Comparison of ENCODE assay signal across 27 cellular contexts in the genomic region with DNA sequence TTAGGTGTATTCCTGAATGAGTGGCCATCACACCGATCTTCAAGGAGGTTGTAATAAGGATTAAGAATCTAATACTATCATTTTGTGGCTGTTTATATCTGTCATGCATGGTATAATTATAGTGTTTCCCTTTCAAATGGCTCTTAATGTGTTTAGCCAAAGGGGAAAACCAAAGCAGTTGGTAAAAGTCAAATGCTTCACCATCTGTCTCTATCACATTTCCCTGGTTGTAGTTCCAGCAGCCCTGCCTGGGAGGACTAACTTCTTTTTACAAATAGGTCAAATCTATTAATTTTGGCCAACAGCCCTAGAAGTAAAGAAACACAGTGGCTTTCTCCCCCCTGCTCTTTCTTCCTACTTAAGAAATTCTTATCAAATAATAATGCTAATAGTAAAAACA. TPM values are rescaled to one million over a fixed set of nuclear protein-coding genes. Genes with fewer than 3 reads are reported as not detected.
"Had no signal": no experiment of that assay in that cellular context is flagged by ENCODE, and none has a peak within 500 bp of the region (broad histone marks: within the 10 kb centered on the region; RNA-seq: fewer than 3 reads in every experiment).

No MANE protein-coding gene starts in this region.

- H3K9me3 ChIP-seq: colonic mucosa, esophagus squamous epithelium, gastroesophageal sphincter, right atrium auricular region, tibial artery had no signal

- H3K4me3 ChIP-seq: colonic mucosa, dorsolateral prefrontal cortex, esophagus squamous epithelium, gastroesophageal sphincter, right atrium auricular region, tibial artery had no signal

- H3K27me3 ChIP-seq: colonic mucosa, esophagus squamous epithelium, gastroesophageal sphincter, right atrium auricular region, tibial artery had no signal

- H3K4me1 ChIP-seq: colonic mucosa, right atrium auricular region had no signal

- ATAC-seq: effector memory CD8-positive, alpha-beta T cell; gastroesophageal sphincter; left ventricle myocardium superior; natural killer cell; stimulated activated effector memory CD8-positive, alpha-beta T cell treated with anti-CD3 and anti-CD28 coated beads, Interleukin-12 subunit alpha, Interleukin-12 subunit beta, amount 100 ng/mL, for 72 hours; stimulated activated naive CD8-positive, alpha-beta T cell treated with anti-CD3 and anti-CD28 coated beads, Interleukin-15, amount 100 ng/mL, for 72 hours; WTC11 had no signal

- DNase-seq: activated CD8-positive, alpha-beta memory T cell treated with anti-CD3 and anti-CD28 coated beads for 24 hours; activated CD8-positive, alpha-beta memory T cell treated with anti-CD3 and anti-CD28 coated beads, Interleukin-2, amount 50 U/mL, for 4 hours; activated naive CD4-positive, alpha-beta T cell; activated naive CD8-positive, alpha-beta T cell treated with anti-CD3 and anti-CD28 coated beads for 36 hours; activated T-cell treated with anti-CD3 and anti-CD28 coated beads, Interleukin-2, amount 50 U/mL, for 24 hours; central memory CD4-positive, alpha-beta T cell; colonic mucosa; effector memory CD8-positive, alpha-beta T cell; esophagus squamous epithelium; head of caudate nucleus; hypothalamus; left ventricle myocardium superior; mammary epithelial cell; natural killer cell; stimulated activated CD4-positive, alpha-beta T cell treated with anti-CD3 and anti-CD28 coated beads, Interleukin-12 subunit alpha, Interleukin-12 subunit beta, amount 100 ng/mL, for 4 hours; stimulated activated CD4-positive, alpha-beta T cell treated with anti-CD3 and anti-CD28 coated beads, Interleukin-1b, Interleukin-23, amount 100 ng/mL, for 48 hours; stimulated activated naive CD8-positive, alpha-beta T cell treated with anti-CD3 and anti-CD28 coated beads, Interleukin-15, amount 100 ng/mL, for 72 hours; T1000; tibial artery had no signal

- H3K36me3 ChIP-seq: colonic mucosa, esophagus squamous epithelium, gastroesophageal sphincter, right atrium auricular region, tibial artery had no signal

- H3K27ac ChIP-seq: colonic mucosa, esophagus squamous epithelium, gastroesophageal sphincter, right atrium auricular region, tibial artery had no signal

RNA-seq across cellular contexts. Expression of a gene that starts 56.7 kb away (rescaled TPM):
- total RNA-seq: activated naive CD8-positive, alpha-beta T cell treated with anti-CD3 and anti-CD28 coated beads for 36 hours; activated T-helper 2 cell treated with anti-CD3 and anti-CD28 coated beads, Interferon-gamma antibody, Interleukin-2, Interleukin-4, amounts not matched to agents 10 μg/mL and 5 μg/mL and 100 μg/mL, durations not matched to agents 14 hours and 24 hours and 36 hours; left ventricle myocardium superior; mesothelial cell of epicardium; progenitor cell of endocrine pancreas had no signal
